ENCODE assay signal across 28 cellular contexts in genomic region chr16:79054593-79054992, GRCh38.
"Had no signal": no experiment of that assay in that cellular context is flagged by ENCODE, and none has a peak within 500 bp of the region (broad histone marks: within the 10 kb centered on the region; RNA-seq: fewer than 3 reads in every experiment).

No MANE protein-coding gene starts in this region.

- H3K27me3 ChIP-seq: colonic mucosa, gastrocnemius medialis, left lung, suprapubic skin, thyroid gland had no signal

- H3K9me3 Mint-ChIP-seq: dendritic cell treated with granulocyte-macrophage colony-stimulating factor and Interleukin-4, amounts not matched to agents 40 ng/mL and 50 ng/mL, for 4 days; mesothelial cell of epicardium; stimulated activated naive CD8-positive, alpha-beta T cell treated with anti-CD3 and anti-CD28 coated beads, Interleukin-15, amount 100 ng/mL, for 72 hours had no signal

- H3K4me1 ChIP-seq: colonic mucosa, gastrocnemius medialis, left lung, psoas muscle, thyroid gland had no signal

- H3K36me3 ChIP-seq: colonic mucosa, gastrocnemius medialis, left lung, suprapubic skin, thyroid gland had no signal

- H3K4me3 ChIP-seq: colonic mucosa, gastrocnemius medialis, left lung, psoas muscle, skin epidermis, suprapubic skin, thyroid gland had no signal

- DNase-seq: central memory CD4-positive, alpha-beta T cell; colonic mucosa; effector CD8-positive, alpha-beta T cell; endodermal cell; foreskin fibroblast; gastrocnemius medialis; head of caudate nucleus; immature natural killer cell; islet precursor cell; left lung; mesenchymal stem cell; naive thymus-derived CD8-positive, alpha-beta T cell; nephron progenitor cell; nucleus accumbens; posterior cingulate gyrus; psoas muscle; right cardiac atrium; stimulated activated CD4-positive, alpha-beta T cell treated with anti-CD3 and anti-CD28 coated beads, Interleukin-15, amount 100 ng/mL, for 24 hours; stimulated activated CD4-positive, alpha-beta T cell treated with anti-CD3 and anti-CD28 coated beads, Interleukin-2, amount 100 ng/mL, for 48 hours; stimulated activated naive CD4-positive, alpha-beta T cell; stimulated activated naive CD8-positive, alpha-beta T cell treated with anti-CD3 and anti-CD28 coated beads, Interleukin-15, amount 100 ng/mL, for 72 hours; thyroid gland had no signal

- H3K9me3 ChIP-seq: colonic mucosa, gastrocnemius medialis, left lung, psoas muscle, suprapubic skin, thyroid gland had no signal

- H3K27ac Mint-ChIP-seq: dendritic cell treated with granulocyte-macrophage colony-stimulating factor and Interleukin-4, amounts not matched to agents 40 ng/mL and 50 ng/mL, for 4 days; endodermal cell; mesothelial cell of epicardium; naive thymus-derived CD8-positive, alpha-beta T cell; nephron progenitor cell; stimulated activated naive CD8-positive, alpha-beta T cell treated with anti-CD3 and anti-CD28 coated beads, Interleukin-15, amount 100 ng/mL, for 72 hours had no signal

- H3K4me1 Mint-ChIP-seq: naive thymus-derived CD8-positive, alpha-beta T cell; stimulated activated naive CD8-positive, alpha-beta T cell treated with anti-CD3 and anti-CD28 coated beads, Interleukin-15, amount 100 ng/mL, for 72 hours had no signal

- H3K27ac ChIP-seq: colonic mucosa, epithelial cell of prostate, gastrocnemius medialis, left lung, psoas muscle, skin epidermis, suprapubic skin, thyroid gland had no signal

- H3K36me3 Mint-ChIP-seq: mesothelial cell of epicardium had no signal

- ATAC-seq: esophagus mucosa; gastrocnemius medialis; left lung; naive thymus-derived CD8-positive, alpha-beta T cell; psoas muscle; right cardiac atrium; stimulated activated naive CD8-positive, alpha-beta T cell treated with anti-CD3 and anti-CD28 coated beads, Interleukin-15, amount 100 ng/mL, for 72 hours had no signal

- H3K4me3 Mint-ChIP-seq: dendritic cell treated with granulocyte-macrophage colony-stimulating factor and Interleukin-4, amounts not matched to agents 40 ng/mL and 50 ng/mL, for 4 days; endodermal cell; immature natural killer cell; mesothelial cell of epicardium; naive thymus-derived CD8-positive, alpha-beta T cell; nephron progenitor cell; stimulated activated naive CD8-positive, alpha-beta T cell treated with anti-CD3 and anti-CD28 coated beads, Interleukin-15, amount 100 ng/mL, for 72 hours had no signal

- H3K27me3 Mint-ChIP-seq: naive thymus-derived CD8-positive, alpha-beta T cell had no signal
